In genomic region chr9:129952337-129952736, GRCh38 we compare ENCODE assay signal across 19 cellular contexts.
DNase-seq lines count a peak whose midpoint lies in the region; ATAC-seq, FAIRE-seq and TF ChIP-seq lines count a peak whose summit lies in the region.
"Had no signal": no experiment of that assay in that cellular context is flagged by ENCODE, and none has a peak within 500 bp of the region (broad histone marks: within the 10 kb centered on the region; RNA-seq: fewer than 3 reads in every experiment).

No MANE protein-coding gene starts in this region.

- H3K4me3 ChIP-seq in endothelial cell of umbilical vein (replicated peaks in 1 of 3; ENCODE audit: insufficient read depth in 1 of 3, low read depth in 1 of 3, low read length in 3 of 3) (no peak overlapping the region), aorta (ENCODE audit: low read length in 2 of 2) (no peak overlapping the region)

- CTCF ChIA-PET in endothelial cell of umbilical vein (lab: Charles Lee), result no interaction called here

- DNase-seq in T-helper 2 cell treated with Interferon-gamma antibody and Interleukin-4, amounts not matched to agents 5 μg/mL and 100 μg/mL, for 36 hours (ENCODE audit: low spot score), result no peak
- DNase-seq in T-helper 2 cell, result no peak
- no peak for DNase-seq in activated naive CD8-positive, alpha-beta T cell treated with anti-CD3 and anti-CD28 coated beads, Interleukin-2, amount 50 U/mL, for 24 hours
- no peak for DNase-seq in endothelial cell of umbilical vein (ENCODE audit: low read depth, low spot score)
- no peak for DNase-seq in stimulated activated naive B cell treated with anti-CD40 and anti-IgM and Interleukin-4, amounts not matched to agents 10 μg/mL and 1 μg/mL and 100 μg/mL, for 72 hours
- no peak for DNase-seq in aorta
- no peak for DNase-seq in retina
- DNase-seq: Caco-2, H7, Karpas-422, NCI-H1417 treated with DMSO at 0.1 percent for 48 hours, NCI-H1930, NCI-H226, NCI-H524 treated with DMSO at 0.1 percent for 48 hours had no signal

- no peak for TF ChIP-seq CTCF in endothelial cell of umbilical vein (IDR thresholded peaks at IDR 0.05; ENCODE audit: extremely low read depth in 1 of 2, insufficient read depth in 1 of 2, low read depth in 1 of 2, low read length in 2 of 2)

- H3K9ac ChIP-seq in endothelial cell of umbilical vein (replicated peaks; ENCODE audit: extremely low read depth, insufficient read depth, low read length), result no peak overlapping the region

- peaks cover 4% of the 10 kb centered on the region for H3K4me1 ChIP-seq in endothelial cell of umbilical vein (ENCODE audit: control insufficient read depth, extremely low read depth, insufficient read depth, low read length)
- H3K4me1 ChIP-seq in aorta (ENCODE audit: control insufficient read depth in 1 of 2, insufficient read depth in 2 of 2, low read length in 2 of 2), result peaks cover 4 to 6% of the 10 kb centered on the region in 2 donors
- H3K4me1 ChIP-seq: Caco-2 had no signal

- H3K4me1 Mint-ChIP-seq in T-helper 2 cell treated with Interferon-gamma antibody and Interleukin-4, amounts not matched to agents 5 μg/mL and 100 μg/mL, for 36 hours (ENCODE audit: low read depth), result peaks cover 31% of the 10 kb centered on the region
- peaks cover 44% of the 10 kb centered on the region for H3K4me1 Mint-ChIP-seq in activated naive CD8-positive, alpha-beta T cell (ENCODE audit: low read depth)
- peaks cover 46% of the 10 kb centered on the region for H3K4me1 Mint-ChIP-seq in activated naive CD8-positive, alpha-beta T cell treated with anti-CD3 and anti-CD28 coated beads, Interleukin-2, amount 50 U/mL, for 24 hours
- H3K4me1 Mint-ChIP-seq in stimulated activated naive B cell treated with anti-CD40 and anti-IgM and Interleukin-4, amounts not matched to agents 10 μg/mL and 1 μg/mL and 100 μg/mL, for 72 hours, result peaks cover 13 to 30% of the 10 kb centered on the region in 2 donors

- H3K79me2 ChIP-seq in endothelial cell of umbilical vein (ENCODE audit: control insufficient read depth, insufficient read depth, low read length), result no peaks in the 10 kb centered on the region

- H3K9me3 ChIP-seq in endothelial cell of umbilical vein (replicated peaks; ENCODE audit: control insufficient read depth, insufficient read depth, low read length) (no peaks in the 10 kb centered on the region), aorta (ENCODE audit: control insufficient read depth, low read length) (no peaks in the 10 kb centered on the region)
- H3K9me3 ChIP-seq: Caco-2 had no signal

- dilution Hi-C loops in endothelial cell of umbilical vein (cut with MboI; ENCODE audit: extremely low pct_ligation_motif_present, low sequenced_read_pairs), result no loop called here

- H3K36me3 ChIP-seq in endothelial cell of umbilical vein (ENCODE audit: control insufficient read depth in 2 of 2, extremely low read depth in 1 of 2, insufficient read depth in 2 of 2, low read length in 2 of 2) (peaks cover 3 to 5% of the 10 kb centered on the region in 2 experiments), aorta (ENCODE audit: control insufficient read depth in 1 of 2, insufficient read depth in 2 of 2, low read length in 1 of 2) (no peaks in the 10 kb centered on the region)

- peak overlapping the region; percentile 50 for H3K27ac Mint-ChIP-seq in T-helper 2 cell treated with Interferon-gamma antibody and Interleukin-4, amounts not matched to agents 5 μg/mL and 100 μg/mL, for 36 hours
- peak overlapping the region; percentile 46 for H3K27ac Mint-ChIP-seq in activated naive CD8-positive, alpha-beta T cell
- H3K27ac Mint-ChIP-seq in activated naive CD8-positive, alpha-beta T cell treated with anti-CD3 and anti-CD28 coated beads, Interleukin-2, amount 50 U/mL, for 24 hours, result no peak overlapping the region
- peak overlapping the region; percentile 57 for H3K27ac Mint-ChIP-seq in stimulated activated naive B cell treated with anti-CD40 and anti-IgM and Interleukin-4, amounts not matched to agents 10 μg/mL and 1 μg/mL and 100 μg/mL, for 72 hours
- H3K27ac Mint-ChIP-seq: IgD-negative memory B cell had no signal

- H3K4me3 Mint-ChIP-seq in T-helper 2 cell treated with Interferon-gamma antibody and Interleukin-4, amounts not matched to agents 5 μg/mL and 100 μg/mL, for 36 hours, result no peak overlapping the region
- no peak overlapping the region for H3K4me3 Mint-ChIP-seq in activated naive CD8-positive, alpha-beta T cell
- no peak overlapping the region for H3K4me3 Mint-ChIP-seq in activated naive CD8-positive, alpha-beta T cell treated with anti-CD3 and anti-CD28 coated beads, Interleukin-2, amount 50 U/mL, for 24 hours
- no peak overlapping the region for H3K4me3 Mint-ChIP-seq in stimulated activated naive B cell treated with anti-CD40 and anti-IgM and Interleukin-4, amounts not matched to agents 10 μg/mL and 1 μg/mL and 100 μg/mL, for 72 hours
- H3K4me3 Mint-ChIP-seq: IgD-negative memory B cell had no signal

- POLR2A ChIA-PET in endothelial cell of umbilical vein (lab: Charles Lee), result no interaction called here

- intact Hi-C loops in endothelial cell of umbilical vein (cut with micrococcal nuclease) (no loop called here), aorta (cut with DNase I) (no loop called here)

- TF ChIP-seq POLR2A in endothelial cell of umbilical vein (IDR thresholded peaks at IDR 0.05; ENCODE audit: low read depth, low read length), result no peak

- H3K27me3 ChIP-seq in endothelial cell of umbilical vein (ENCODE audit: control insufficient read depth in 2 of 2, insufficient read depth in 2 of 2, low read length in 2 of 2), result no peaks in the 10 kb centered on the region
- no peaks in the 10 kb centered on the region for H3K27me3 ChIP-seq in aorta (ENCODE audit: control insufficient read depth in 1 of 2, insufficient read depth in 2 of 2, low read length in 1 of 2)

- H3K27ac ChIP-seq in endothelial cell of umbilical vein (ENCODE audit: insufficient read depth, low read depth, low read length), result no peak overlapping the region
- H3K27ac ChIP-seq in aorta (ENCODE audit: low read depth in 1 of 2, low read length in 2 of 2), result no peak overlapping the region
- H3K27ac ChIP-seq: 22Rv1, HL-60 had no signal

- ATAC-seq in activated naive CD8-positive, alpha-beta T cell treated with anti-CD3 and anti-CD28 coated beads, Interleukin-2, amount 50 U/mL, for 24 hours, result no peak
- ATAC-seq in stimulated activated naive B cell treated with anti-CD40 and anti-IgM and Interleukin-4, amounts not matched to agents 10 μg/mL and 1 μg/mL and 100 μg/mL, for 72 hours (replicated peaks), result no peak
- ATAC-seq in aorta (ENCODE audit: low FRiP score), result no peak

- WGBS in aorta, 2 donors, result 89 to 97% methylated on average over 3 of the region's 3 CpGs

- no peaks in the 10 kb centered on the region for H3K27me3 Mint-ChIP-seq in T-helper 2 cell treated with Interferon-gamma antibody and Interleukin-4, amounts not matched to agents 5 μg/mL and 100 μg/mL, for 36 hours (ENCODE audit: low read depth)
- no peaks in the 10 kb centered on the region for H3K27me3 Mint-ChIP-seq in activated naive CD8-positive, alpha-beta T cell
- no peaks in the 10 kb centered on the region for H3K27me3 Mint-ChIP-seq in activated naive CD8-positive, alpha-beta T cell treated with anti-CD3 and anti-CD28 coated beads, Interleukin-2, amount 50 U/mL, for 24 hours
- no peaks in the 10 kb centered on the region for H3K27me3 Mint-ChIP-seq in stimulated activated naive B cell treated with anti-CD40 and anti-IgM and Interleukin-4, amounts not matched to agents 10 μg/mL and 1 μg/mL and 100 μg/mL, for 72 hours
- H3K27me3 Mint-ChIP-seq: IgD-negative memory B cell had no signal

- FAIRE-seq in endothelial cell of umbilical vein (lab: Jason Lieb, UNC), result peak; percentile 55
- FAIRE-seq: HTR-8/SVneo had no signal

- H2AFZ ChIP-seq in endothelial cell of umbilical vein (ENCODE audit: low read depth, low read length), result no peak overlapping the region

- H3K9me1 ChIP-seq in endothelial cell of umbilical vein (replicated peaks; ENCODE audit: control insufficient read depth, extremely low read depth, insufficient read depth, low read length), result no peaks in the 10 kb centered on the region

- H3K9me3 Mint-ChIP-seq in T-helper 2 cell treated with Interferon-gamma antibody and Interleukin-4, amounts not matched to agents 5 μg/mL and 100 μg/mL, for 36 hours, result no peaks in the 10 kb centered on the region
- no peaks in the 10 kb centered on the region for H3K9me3 Mint-ChIP-seq in activated naive CD8-positive, alpha-beta T cell (ENCODE audit: low read depth)
- no peaks in the 10 kb centered on the region for H3K9me3 Mint-ChIP-seq in activated naive CD8-positive, alpha-beta T cell treated with anti-CD3 and anti-CD28 coated beads, Interleukin-2, amount 50 U/mL, for 24 hours
- H3K9me3 Mint-ChIP-seq in stimulated activated naive B cell treated with anti-CD40 and anti-IgM and Interleukin-4, amounts not matched to agents 10 μg/mL and 1 μg/mL and 100 μg/mL, for 72 hours, result no peaks in the 10 kb centered on the region
- H3K9me3 Mint-ChIP-seq: IgD-negative memory B cell had no signal

- BruUV-seq in endothelial cell of umbilical vein (replicated peaks; lab: Mats Ljungman, UMichigan), result no TSS peak

- no peaks in the 10 kb centered on the region for H4K20me1 ChIP-seq in endothelial cell of umbilical vein (replicated peaks; ENCODE audit: control insufficient read depth, extremely low read depth, insufficient read depth, low read length)

- H3K4me2 ChIP-seq in endothelial cell of umbilical vein (ENCODE audit: insufficient read depth, low read length), result no peak overlapping the region

- H3K36me3 Mint-ChIP-seq in T-helper 2 cell treated with Interferon-gamma antibody and Interleukin-4, amounts not matched to agents 5 μg/mL and 100 μg/mL, for 36 hours (ENCODE audit: low read depth), result peaks cover 55% of the 10 kb centered on the region
- H3K36me3 Mint-ChIP-seq in activated naive CD8-positive, alpha-beta T cell, result peaks cover 10% of the 10 kb centered on the region
- H3K36me3 Mint-ChIP-seq in activated naive CD8-positive, alpha-beta T cell treated with anti-CD3 and anti-CD28 coated beads, Interleukin-2, amount 50 U/mL, for 24 hours (ENCODE audit: low read depth), result peaks cover 58% of the 10 kb centered on the region
- peaks cover 40 to 58% of the 10 kb centered on the region in 2 donors for H3K36me3 Mint-ChIP-seq in stimulated activated naive B cell treated with anti-CD40 and anti-IgM and Interleukin-4, amounts not matched to agents 10 μg/mL and 1 μg/mL and 100 μg/mL, for 72 hours

TF ChIP-seq in endothelial cell of umbilical vein, 7 proteins besides CTCF, POLR2A, EP300 and RAD21 (continues in another document):
- TF ChIP-seq MYC (IDR thresholded peaks at IDR 0.05; ENCODE audit: low read depth, low read length) (no peak), FOS (IDR thresholded peaks at IDR 0.05; ENCODE audit: borderline replicate concordance, insufficient read depth, low read length) (no peak), GATA2 (IDR thresholded peaks at IDR 0.05; ENCODE audit: insufficient read depth, insufficient read length, low read depth, low read length) (no peak), JUN (IDR thresholded peaks at IDR 0.05; ENCODE audit: borderline replicate concordance, insufficient read depth, insufficient read length, low read depth) (no peak), POLR2AphosphoS5 (IDR thresholded peaks at IDR 0.05; ENCODE audit: insufficient read depth, low read depth, low read length) (no peak), EZH2 (IDR thresholded peaks at IDR 0.05; ENCODE audit: borderline replicate concordance, low read depth, low read length, severe bottlenecking) (no peak)
